In genomic region chr10:124453965-124454610, GRCh38 we compare ENCODE assay signal across 25 cellular contexts. TPM values are rescaled to one million over a fixed set of nuclear protein-coding genes. Genes with fewer than 3 reads are reported as not detected.
"Had no signal": no experiment of that assay in that cellular context is flagged by ENCODE, and none has a peak within 500 bp of the region (broad histone marks: within the 10 kb centered on the region; RNA-seq: fewer than 3 reads in every experiment).

No MANE protein-coding gene starts in this region.

- H3K4me3 Mint-ChIP-seq: dendritic cell treated with granulocyte-macrophage colony-stimulating factor and Interleukin-4, amounts not matched to agents 40 ng/mL and 50 ng/mL, for 4 days; nephron; stimulated activated memory B cell treated with anti-CD40 and anti-IgM and Interleukin-4, amounts not matched to agents 10 μg/mL and 1 μg/mL and 100 μg/mL, for 72 hours had no signal

- H3K27ac ChIP-seq: ascending aorta, brain microvascular endothelial cell, stomach, upper lobe of left lung, WERI-Rb-1 had no signal

- H3K36me3 ChIP-seq: ascending aorta, brain microvascular endothelial cell, stomach, upper lobe of left lung, WERI-Rb-1 had no signal

- H3K27me3 ChIP-seq: ascending aorta had no signal

- H3K36me3 Mint-ChIP-seq: stimulated activated memory B cell treated with anti-CD40 and anti-IgM and Interleukin-4, amounts not matched to agents 10 μg/mL and 1 μg/mL and 100 μg/mL, for 72 hours had no signal

- H3K9me3 ChIP-seq: ascending aorta, stomach, upper lobe of left lung had no signal

- FAIRE-seq: small intestine, TTC549 had no signal

- ATAC-seq: activated naive CD4-positive, alpha-beta T cell treated with anti-CD3 and anti-CD28 coated beads, Interleukin-2, amount 50 U/mL, for 72 hours; esophagus mucosa; left ventricle myocardium superior; sciatic nerve; stimulated activated memory B cell treated with anti-CD40 and anti-IgM and Interleukin-4, amounts not matched to agents 10 μg/mL and 1 μg/mL and 100 μg/mL, for 72 hours had no signal

- H3K9me3 Mint-ChIP-seq: activated naive CD4-positive, alpha-beta T cell treated with anti-CD3 and anti-CD28 coated beads, Interleukin-2, amount 50 U/mL, for 72 hours; dendritic cell treated with granulocyte-macrophage colony-stimulating factor and Interleukin-4, amounts not matched to agents 40 ng/mL and 50 ng/mL, for 4 days; nephron; stimulated activated memory B cell treated with anti-CD40 and anti-IgM and Interleukin-4, amounts not matched to agents 10 μg/mL and 1 μg/mL and 100 μg/mL, for 72 hours had no signal

- DNase-seq: activated CD4-positive, alpha-beta T cell treated with anti-CD3 and anti-CD28 coated beads for 1 hour; activated T-cell treated with anti-CD3 and anti-CD28 coated beads, Interleukin-2, amount 50 U/mL, for 1 hour; brain microvascular endothelial cell; caudate nucleus; effector CD4-positive, alpha-beta T cell; foreskin melanocyte; left ventricle myocardium superior; occipital lobe; small intestine; stimulated activated CD4-positive, alpha-beta T cell treated with anti-CD3 and anti-CD28 coated beads, Interleukin-2, amount 100 ng/mL, for 24 hours; stomach; upper lobe of left lung; WERI-Rb-1 had no signal

- H3K4me3 ChIP-seq: ascending aorta, stomach, upper lobe of left lung had no signal

- H3K27ac Mint-ChIP-seq: activated naive CD4-positive, alpha-beta T cell treated with anti-CD3 and anti-CD28 coated beads, Interleukin-2, amount 50 U/mL, for 72 hours; dendritic cell treated with granulocyte-macrophage colony-stimulating factor and Interleukin-4, amounts not matched to agents 40 ng/mL and 50 ng/mL, for 4 days; nephron; stimulated activated memory B cell treated with anti-CD40 and anti-IgM and Interleukin-4, amounts not matched to agents 10 μg/mL and 1 μg/mL and 100 μg/mL, for 72 hours had no signal

RNA-seq across cellular contexts. Expression of gene NKX1-2, which starts 4.3 kb away (rescaled TPM):
- total RNA-seq: activated naive CD4-positive, alpha-beta T cell treated with anti-CD3 and anti-CD28 coated beads, Interleukin-2, amount 50 U/mL, for 72 hours; ascending aorta; left ventricle myocardium superior; mononuclear cell; myocyte; sciatic nerve; stomach; T-helper 2 cell treated with Interferon-gamma antibody and Interleukin-4, amounts not matched to agents 100 ng/mL and 5 ng/mL, for 36 hours had no signal
- polyA plus RNA-seq: adipose tissue had no signal
